ENCODE assay signal across 2 cellular contexts in genomic region chr16:4138735-4139134, GRCh38.
TF ChIP-seq lines count a peak whose summit lies in the region.

No MANE protein-coding gene starts in this region.

TF ChIP-seq in IMR-90, 13 proteins besides CTCF, POLR2A, EP300 and RAD21:
- TF ChIP-seq RCOR1 (IDR thresholded peaks at IDR 0.05; ENCODE audit: insufficient replicate concordance, low read length) (no peak), CEBPB (IDR thresholded peaks at IDR 0.05; ENCODE audit: low read depth, low read length) (peak; percentile 44; the same call in 1 of the 2 replicates), SMC3 (IDR thresholded peaks at IDR 0.05; ENCODE audit: low read depth, low read length) (no peak), MAFK (IDR thresholded peaks at IDR 0.05; ENCODE audit: low read depth, low read length) (no peak), FOS (IDR thresholded peaks at IDR 0.05; ENCODE audit: low read depth, low read length) (no peak), USF2 (IDR thresholded peaks at IDR 0.05; ENCODE audit: low read depth, low read length) (no peak), MAZ (IDR thresholded peaks at IDR 0.05; ENCODE audit: borderline replicate concordance, low read depth, low read length) (no peak), CHD1 (IDR thresholded peaks at IDR 0.05; ENCODE audit: low read depth, low read length) (no peak)

TF ChIP-seq in K562, 482 proteins besides CTCF, POLR2A, EP300 and RAD21:
- TF ChIP-seq CEBPG (CRISPR knock-in tag; IDR thresholded peaks at IDR 0.05) (peak; percentile 45), CEBPG (tag; conservative IDR thresholded peaks at IDR 0.05 in 1 of 2, IDR thresholded peaks at IDR 0.05 in 1 of 2) (peak in 1 of 2 experiments; percentile 72; a peak in 2 of 4 replicates), ZNF384 (IDR thresholded peaks at IDR 0.05; ENCODE audit: low read depth, low read length) (0 out of 2 replicates have a peak, but pooled peaks have one; percentile 6), CEBPB (tag; IDR thresholded peaks at IDR 0.05) (peak; percentile 31; the same call in 1 of the 2 replicates), MTA2 (IDR thresholded peaks at IDR 0.05; ENCODE audit: low read depth) (no peak), U2AF2 (optimal IDR thresholded peaks at IDR 0.05; ENCODE audit: low read depth, low read length) (no peak), MYBL2 (IDR thresholded peaks at IDR 0.05; ENCODE audit: low read depth) (no peak), MYBL2 (CRISPR knock-in tag; IDR thresholded peaks at IDR 0.05; ENCODE audit: borderline replicate concordance) (no peak), ARNT (IDR thresholded peaks at IDR 0.05) (no peak), ATF3 (IDR thresholded peaks at IDR 0.05) (peak; percentile 65), ATF3 (CRISPR knock-in tag; conservative IDR thresholded peaks at IDR 0.05) (no peak)
TF ChIP-seq in K562: peak in this region for 4.
